ENCODE assay signal across 13 cellular contexts in the genomic region with DNA sequence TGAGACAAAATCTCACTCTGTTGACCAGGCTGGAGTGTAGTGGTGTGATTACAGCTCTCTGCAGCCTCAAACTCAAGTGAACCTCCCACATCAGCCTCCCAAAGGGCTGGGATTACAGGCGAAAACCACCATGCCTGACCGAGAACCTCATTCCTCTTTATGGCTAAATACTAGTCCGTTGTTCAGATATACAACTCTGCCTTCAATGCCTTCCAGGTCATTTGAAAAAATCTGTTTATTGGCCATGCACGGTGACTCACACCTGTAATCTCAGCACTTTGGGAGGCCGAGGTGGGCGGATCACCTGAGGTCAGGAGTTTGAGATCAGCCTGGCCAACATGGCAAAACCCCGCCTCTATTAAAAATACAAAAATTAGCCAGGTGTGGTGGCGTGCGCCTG. TPM values are rescaled to one million over a fixed set of nuclear protein-coding genes. Genes with fewer than 3 reads are reported as not detected.
"Had no signal": no experiment of that assay in that cellular context is flagged by ENCODE, and none has a peak within 500 bp of the region (broad histone marks: within the 10 kb centered on the region; RNA-seq: fewer than 3 reads in every experiment).

No MANE protein-coding gene starts in this region.

RNA-seq across cellular contexts. Expression of gene DNAJC22, which starts 33.5 kb away (rescaled TPM):
- total RNA-seq: activated B cell treated with CpG ODN at 0.5 μM for 24 hours; activated CD4-positive, alpha-beta T cell treated with anti-CD3 and anti-CD28 coated beads, Interleukin-2, amount 10 ng/mL, durations not matched to agents 24 days and 14 days; activated CD4-positive, alpha-beta T cell treated with anti-CD3 and anti-CD28 coated beads, Interleukin-2, amount 10 ng/mL, durations not matched to agents 7 days and 5 days; activated CD8-positive, alpha-beta memory T cell treated with anti-CD3 and anti-CD28 coated beads for 36 hours; T-helper 1 cell treated with Interleukin-12 subunit alpha and Interleukin-12 subunit beta and Interleukin-4 antibody, amounts not matched to agents 30 ng/mL and 1 ng/mL, for 36 hours; T-helper 17 cell had no signal

RNA-seq across cellular contexts. Expression of gene C1QL4, which starts 43.2 kb away (rescaled TPM):
- total RNA-seq: activated B cell treated with CpG ODN at 0.5 μM for 24 hours; activated CD4-positive, alpha-beta memory T cell treated with anti-CD3 and anti-CD28 coated beads for 36 hours; activated CD4-positive, alpha-beta memory T cell treated with anti-CD3 and anti-CD28 coated beads, Interleukin-2, amount 10 ng/mL, durations not matched to agents 7 days and 5 days; activated CD4-positive, alpha-beta T cell treated with anti-CD3 and anti-CD28 coated beads for 36 hours; activated CD4-positive, alpha-beta T cell treated with anti-CD3 and anti-CD28 coated beads, Interleukin-2, amount 10 ng/mL, durations not matched to agents 24 days and 14 days; activated CD4-positive, alpha-beta T cell treated with anti-CD3 and anti-CD28 coated beads, Interleukin-2, amount 10 ng/mL, durations not matched to agents 7 days and 5 days; activated CD8-positive, alpha-beta memory T cell treated with anti-CD3 and anti-CD28 coated beads for 36 hours; activated CD8-positive, alpha-beta memory T cell treated with anti-CD3 and anti-CD28 coated beads, Interleukin-2, amount 10 ng/mL, durations not matched to agents 7 days and 5 days; activated CD8-positive, alpha-beta T cell treated with anti-CD3 and anti-CD28 coated beads for 36 hours; activated CD8-positive, alpha-beta T cell treated with anti-CD3 and anti-CD28 coated beads, Interleukin-2, amount 10 ng/mL, durations not matched to agents 7 days and 5 days; T-helper 1 cell treated with Interleukin-12 subunit alpha and Interleukin-12 subunit beta and Interleukin-4 antibody, amounts not matched to agents 30 ng/mL and 1 ng/mL, for 36 hours; T-helper 17 cell; T-helper 2 cell treated with Interferon-gamma antibody and Interleukin-4, amounts not matched to agents 100 ng/mL and 5 ng/mL, for 36 hours had no signal
